1 cellular context compared by ENCODE assay signal in genomic region chr1:202810193-202810614, GRCh38.
A peak's percentile ranks its signal among the peaks of the same experiment; 100 is the strongest.
TF ChIP-seq lines count a peak whose summit lies in the region.

No MANE protein-coding gene starts in this region.

TF ChIP-seq in HepG2, 621 proteins besides CTCF, POLR2A, EP300 and RAD21:
- 0 out of 2 replicates have a peak, but pooled peaks have one; percentile 14 for TF ChIP-seq ZNF383 (CRISPR knock-in tag; IDR thresholded peaks at IDR 0.05; ENCODE audit: borderline replicate concordance)
- TF ChIP-seq GPBP1L1 (CRISPR knock-in tag; IDR thresholded peaks at IDR 0.05) = no peak
- no peak for TF ChIP-seq RAD51 (IDR thresholded peaks at IDR 0.05; ENCODE audit: borderline replicate concordance)
- 0 out of 2 replicates have a peak, but pooled peaks have one; percentile 8 for TF ChIP-seq ZNF703 (CRISPR knock-in tag; IDR thresholded peaks at IDR 0.05; ENCODE audit: borderline replicate concordance)
- 0 out of 2 replicates have a peak, but pooled peaks have one; percentile 16 for TF ChIP-seq ZBTB43 (CRISPR knock-in tag; conservative IDR thresholded peaks at IDR 0.05)
